8 cellular contexts compared by ENCODE assay signal in genomic region chr11:94767701-94768601, GRCh38. TPM values are rescaled to one million over a fixed set of nuclear protein-coding genes. Genes with fewer than 3 reads are reported as not detected.
DNase-seq lines count a peak whose midpoint lies in the region; ATAC-seq and TF ChIP-seq lines count a peak whose summit lies in the region.

A gene with protein sequence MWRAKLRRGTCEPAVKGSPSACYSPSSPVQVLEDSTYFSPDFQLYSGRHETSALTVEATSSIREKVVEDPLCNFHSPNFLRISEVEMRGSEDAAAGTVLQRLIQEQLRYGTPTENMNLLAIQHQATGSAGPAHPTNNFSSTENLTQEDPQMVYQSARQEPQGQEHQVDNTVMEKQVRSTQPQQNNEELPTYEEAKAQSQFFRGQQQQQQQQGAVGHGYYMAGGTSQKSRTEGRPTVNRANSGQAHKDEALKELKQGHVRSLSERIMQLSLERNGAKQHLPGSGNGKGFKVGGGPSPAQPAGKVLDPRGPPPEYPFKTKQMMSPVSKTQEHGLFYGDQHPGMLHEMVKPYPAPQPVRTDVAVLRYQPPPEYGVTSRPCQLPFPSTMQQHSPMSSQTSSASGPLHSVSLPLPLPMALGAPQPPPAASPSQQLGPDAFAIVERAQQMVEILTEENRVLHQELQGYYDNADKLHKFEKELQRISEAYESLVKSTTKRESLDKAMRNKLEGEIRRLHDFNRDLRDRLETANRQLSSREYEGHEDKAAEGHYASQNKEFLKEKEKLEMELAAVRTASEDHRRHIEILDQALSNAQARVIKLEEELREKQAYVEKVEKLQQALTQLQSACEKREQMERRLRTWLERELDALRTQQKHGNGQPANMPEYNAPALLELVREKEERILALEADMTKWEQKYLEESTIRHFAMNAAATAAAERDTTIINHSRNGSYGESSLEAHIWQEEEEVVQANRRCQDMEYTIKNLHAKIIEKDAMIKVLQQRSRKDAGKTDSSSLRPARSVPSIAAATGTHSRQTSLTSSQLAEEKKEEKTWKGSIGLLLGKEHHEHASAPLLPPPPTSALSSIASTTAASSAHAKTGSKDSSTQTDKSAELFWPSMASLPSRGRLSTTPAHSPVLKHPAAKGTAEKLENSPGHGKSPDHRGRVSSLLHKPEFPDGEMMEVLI (plus strand): TSS chr11:94768356. CDS start chr11:94768512, 156 bp downstream.

- peak within 1 kb of the TSS; percentile 67 for H3K27ac ChIP-seq in neuronal stem cell (replicated peaks; ENCODE audit: low read length)

- no peak within 1 kb of the TSS for H2BK12ac ChIP-seq in neuronal stem cell (ENCODE audit: low read length)

- no peak within 1 kb of the TSS for H3K14ac ChIP-seq in neuronal stem cell (ENCODE audit: low read length)

- H3K4me1 ChIP-seq in BE2C (peaks cover 20% of the 10 kb centered on the region), neuronal stem cell (ENCODE audit: control insufficient read depth in 2 of 2, insufficient read depth in 1 of 2, low read depth in 1 of 2, low read length in 2 of 2) (peaks cover 14 to 21% of the 10 kb centered on the region in 2 donors)

- H3K36me3 ChIP-seq in BE2C (no peaks in the 10 kb centered on the region), neuronal stem cell (replicated peaks in 1 of 2; ENCODE audit: control insufficient read depth in 2 of 2, insufficient read depth in 2 of 2, low read length in 2 of 2) (peaks cover 0 to 3% of the 10 kb centered on the region in 2 donors)

- H3K18ac ChIP-seq in neuronal stem cell (ENCODE audit: low read length), result peak within 1 kb of the TSS; percentile 98

- H3K9ac ChIP-seq in neuronal stem cell (ENCODE audit: low read depth, low read length, poor library complexity), result peak within 1 kb of the TSS; percentile 96

- H2BK120ac ChIP-seq in neuronal stem cell (ENCODE audit: low read depth, low read length), result peak within 1 kb of the TSS; percentile 36

- ATAC-seq in GM19023 (IDR thresholded peaks at IDR 0.05; ENCODE audit: unreplicated experiment), result peak; percentile 81
- peak; percentile 74 for ATAC-seq in HG03378 (IDR thresholded peaks at IDR 0.05; ENCODE audit: unreplicated experiment)
- peak; percentile 69 for ATAC-seq in activated naive CD8-positive, alpha-beta T cell treated with anti-CD3 and anti-CD28 coated beads, Interleukin-2, amount 50 U/mL, for 24 hours
- ATAC-seq in HG03025 (IDR thresholded peaks at IDR 0.05; ENCODE audit: low FRiP score, unreplicated experiment), result no peak

- H3K4me2 ChIP-seq in neuronal stem cell (ENCODE audit: insufficient read depth, low read length, poor library complexity, severe bottlenecking), result peak within 1 kb of the TSS; percentile 80

- peak within 1 kb of the TSS; percentile 90 for H2AFZ ChIP-seq in neuronal stem cell (ENCODE audit: low read length)

- peak within 1 kb of the TSS; percentile 87 for H3K23ac ChIP-seq in neuronal stem cell (ENCODE audit: low read depth, low read length, poor library complexity)

- DNase-seq in BE2C (peak; percentile 99), NCI-H774 (lab: John Stamatoyannopoulos, UW) (peak; percentile 80), head of caudate nucleus (peak; percentile 69 to 93 (median 85)), neuronal stem cell (ENCODE audit: low spot score) (peak; percentile 87)
- peak; percentile 47 for DNase-seq in activated naive CD8-positive, alpha-beta T cell treated with anti-CD3 and anti-CD28 coated beads, Interleukin-2, amount 50 U/mL, for 24 hours

- peaks cover 38% of the 10 kb centered on the region for H3K27me3 Mint-ChIP-seq in activated naive CD8-positive, alpha-beta T cell treated with anti-CD3 and anti-CD28 coated beads, Interleukin-2, amount 50 U/mL, for 24 hours

- H2BK5ac ChIP-seq in neuronal stem cell (ENCODE audit: low read length), result peak within 1 kb of the TSS; percentile 91

- intact Hi-C loops in head of caudate nucleus (cut with DNase I), result no loop called here

- H3K9me3 Mint-ChIP-seq in activated naive CD8-positive, alpha-beta T cell treated with anti-CD3 and anti-CD28 coated beads, Interleukin-2, amount 50 U/mL, for 24 hours, result no peaks in the 10 kb centered on the region

- H4K91ac ChIP-seq in neuronal stem cell (ENCODE audit: low read depth, low read length, poor library complexity), result no peak within 1 kb of the TSS

- no CpG with 5 or more reads among the region's 57 CpGs for WGBS in neuronal stem cell (ENCODE audit: extremely low coverage in 2 of 2, insufficient read length in 2 of 2, insufficient replicate concordance in 1 of 2), 2 donors

- H3K27ac Mint-ChIP-seq in activated naive CD8-positive, alpha-beta T cell treated with anti-CD3 and anti-CD28 coated beads, Interleukin-2, amount 50 U/mL, for 24 hours, result no peak within 1 kb of the TSS

- H3K9me3 ChIP-seq in BE2C (no peaks in the 10 kb centered on the region), neuronal stem cell (replicated peaks in 1 of 2; ENCODE audit: control insufficient read depth in 2 of 2, insufficient read depth in 1 of 2, low read depth in 1 of 2, low read length in 2 of 2) (peaks cover 0 to 8% of the 10 kb centered on the region in 2 donors)

- no peaks in the 10 kb centered on the region for H3K36me3 Mint-ChIP-seq in activated naive CD8-positive, alpha-beta T cell treated with anti-CD3 and anti-CD28 coated beads, Interleukin-2, amount 50 U/mL, for 24 hours (ENCODE audit: low read depth)

- H3K4me3 ChIP-seq in BE2C (ENCODE audit: low read depth, low read length) (peak within 1 kb of the TSS; percentile 94), neuronal stem cell (ENCODE audit: low read length in 2 of 2) (peak within 1 kb of the TSS; percentile 91 to 99)

- peaks cover 7% of the 10 kb centered on the region for H3K79me1 ChIP-seq in neuronal stem cell (ENCODE audit: low read depth, low read length)

- H3K4me1 Mint-ChIP-seq in activated naive CD8-positive, alpha-beta T cell treated with anti-CD3 and anti-CD28 coated beads, Interleukin-2, amount 50 U/mL, for 24 hours, result peaks cover 9% of the 10 kb centered on the region

- peak within 1 kb of the TSS; percentile 88 for H2AK5ac ChIP-seq in neuronal stem cell (ENCODE audit: low read depth, low read length)

- no peak for TF ChIP-seq CTCF in BE2C (IDR thresholded peaks at IDR 0.05; ENCODE audit: low read depth, low read length)

- H3K27me3 ChIP-seq in BE2C (no peaks in the 10 kb centered on the region), neuronal stem cell (ENCODE audit: control insufficient read depth in 3 of 3, insufficient read depth in 3 of 3, low read depth in 1 of 3, low read length in 3 of 3) (no peaks in the 10 kb centered on the region)

- peak within 1 kb of the TSS; percentile 43 for H3K4ac ChIP-seq in neuronal stem cell (ENCODE audit: low read length)

- peak within 1 kb of the TSS; percentile 82 for H2BK15ac ChIP-seq in neuronal stem cell (ENCODE audit: low read length)

- peak within 1 kb of the TSS; percentile 73 for H3K4me3 Mint-ChIP-seq in activated naive CD8-positive, alpha-beta T cell treated with anti-CD3 and anti-CD28 coated beads, Interleukin-2, amount 50 U/mL, for 24 hours

- H4K8ac ChIP-seq in neuronal stem cell (ENCODE audit: low read depth, low read length), result no peak within 1 kb of the TSS

RNA-seq across cellular contexts. Expression of the gene that starts here (rescaled TPM):
- 43.2 TPM for polyA plus RNA-seq in BE2C (2012; ENCODE audit: insufficient read depth, insufficient read length, low read depth)
- 12.4 TPM for polyA plus RNA-seq in neuronal stem cell (2013, experiment 1 of 2)
- polyA plus RNA-seq in neuronal stem cell (2013, experiment 2 of 2), result 12.2 TPM

Comparison
In these comparisons a context has a peak if more than half of its experiments do, and no peak if none do; other contexts are left out.
1. DNase-seq: peak in every context shown above with its lines; median percentile 99 in BE2C; 87 in neuronal stem cell; 85 in head of caudate nucleus; 80 in NCI-H774; 47 in activated naive CD8-positive, alpha-beta T cell treated with anti-CD3 and anti-CD28 coated beads, Interleukin-2, amount 50 U/mL, for 24 hours.